ENCODE assay signal across 2 cellular contexts in the genomic region with DNA sequence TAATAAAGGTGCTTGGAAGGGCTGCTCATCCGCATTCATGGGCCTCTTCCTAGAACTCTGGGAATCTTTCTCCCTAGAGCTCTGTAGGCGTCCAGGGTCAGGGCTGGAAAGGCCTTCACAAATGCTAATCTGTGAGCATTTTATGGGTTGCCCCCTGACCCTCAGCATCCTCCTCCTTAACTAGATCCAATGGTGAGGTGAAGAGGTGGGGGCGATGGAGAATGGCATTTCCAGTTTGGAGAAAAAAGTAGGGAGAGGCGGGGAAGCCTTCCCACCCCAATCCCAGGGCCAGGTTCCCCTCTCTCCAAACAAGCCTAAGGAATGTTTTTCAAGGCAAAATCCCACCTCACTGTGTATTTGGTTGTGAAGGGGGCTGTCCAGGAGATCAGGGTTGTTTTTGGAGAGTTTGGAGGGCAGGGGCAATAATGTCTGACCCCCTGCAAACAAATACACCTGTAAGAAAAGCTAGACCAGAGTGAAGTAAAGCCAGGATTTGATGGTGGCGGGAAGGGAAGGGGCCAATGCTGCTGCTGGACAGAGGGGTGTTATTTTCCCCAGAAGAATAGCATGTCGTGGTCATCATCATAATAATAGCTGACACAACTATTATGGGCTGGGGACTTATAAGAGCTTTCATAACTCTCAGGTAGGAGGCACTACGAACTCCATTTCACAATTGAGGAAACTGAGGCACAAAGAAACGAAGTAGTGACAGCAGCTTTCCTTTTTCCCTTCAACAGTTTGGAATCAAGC.
TF ChIP-seq lines count a peak whose summit lies in the region.

No MANE protein-coding gene starts in this region.

TF ChIP-seq in A549, 52 proteins besides CTCF, POLR2A, EP300 and RAD21:
- TF ChIP-seq MAZ (IDR thresholded peaks at IDR 0.05; ENCODE audit: borderline replicate concordance, low read depth, low read length) (no peak), ZNF302 (CRISPR knock-in tag; IDR thresholded peaks at IDR 0.05) (no peak), HDAC2 (IDR thresholded peaks at IDR 0.05) (no peak), TFCP2L1 (CRISPR knock-in tag; IDR thresholded peaks at IDR 0.05) (no peak), E2F6 (IDR thresholded peaks at IDR 0.05; ENCODE audit: borderline replicate concordance, low read depth) (no peak), SREBF2 (IDR thresholded peaks at IDR 0.05) (no peak), MYC (IDR thresholded peaks at IDR 0.05; ENCODE audit: borderline replicate concordance, low read length) (no peak), EHF (CRISPR knock-in tag; IDR thresholded peaks at IDR 0.05) (no peak), RFX5 (IDR thresholded peaks at IDR 0.05) (no peak), RCOR1 (IDR thresholded peaks at IDR 0.05; ENCODE audit: low read depth, low read length) (no peak), FOSB (CRISPR knock-in tag; IDR thresholded peaks at IDR 0.05) (no peak), KDM5A (IDR thresholded peaks at IDR 0.05) (no peak), CHD4 (IDR thresholded peaks at IDR 0.05; ENCODE audit: borderline replicate concordance) (no peak), HOXA7 (CRISPR knock-in tag; IDR thresholded peaks at IDR 0.05) (no peak), CEBPB (IDR thresholded peaks at IDR 0.05) (no peak), NPAS2 (CRISPR knock-in tag; IDR thresholded peaks at IDR 0.05; ENCODE audit: borderline replicate concordance) (no peak), RNF2 (IDR thresholded peaks at IDR 0.05; ENCODE audit: borderline replicate concordance, low read depth) (no peak)
- TF ChIP-seq, protein P1, sequence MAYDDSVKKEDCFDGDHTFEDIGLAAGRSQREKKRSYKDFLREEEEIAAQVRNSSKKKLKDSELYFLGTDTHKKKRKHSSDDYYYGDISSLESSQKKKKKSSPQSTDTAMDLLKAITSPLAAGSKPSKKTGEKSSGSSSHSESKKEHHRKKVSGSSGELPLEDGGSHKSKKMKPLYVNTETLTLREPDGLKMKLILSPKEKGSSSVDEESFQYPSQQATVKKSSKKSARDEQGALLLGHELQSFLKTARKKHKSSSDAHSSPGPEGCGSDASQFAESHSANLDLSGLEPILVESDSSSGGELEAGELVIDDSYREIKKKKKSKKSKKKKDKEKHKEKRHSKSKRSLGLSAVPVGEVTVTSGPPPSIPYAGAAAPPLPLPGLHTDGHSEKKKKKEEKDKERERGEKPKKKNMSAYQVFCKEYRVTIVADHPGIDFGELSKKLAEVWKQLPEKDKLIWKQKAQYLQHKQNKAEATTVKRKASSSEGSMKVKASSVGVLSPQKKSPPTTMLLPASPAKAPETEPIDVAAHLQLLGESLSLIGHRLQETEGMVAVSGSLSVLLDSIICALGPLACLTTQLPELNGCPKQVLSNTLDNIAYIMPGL (CRISPR knock-in tag; IDR thresholded peaks at IDR 0.05; ENCODE audit: borderline replicate concordance): no peak
- TF ChIP-seq, protein P2, sequence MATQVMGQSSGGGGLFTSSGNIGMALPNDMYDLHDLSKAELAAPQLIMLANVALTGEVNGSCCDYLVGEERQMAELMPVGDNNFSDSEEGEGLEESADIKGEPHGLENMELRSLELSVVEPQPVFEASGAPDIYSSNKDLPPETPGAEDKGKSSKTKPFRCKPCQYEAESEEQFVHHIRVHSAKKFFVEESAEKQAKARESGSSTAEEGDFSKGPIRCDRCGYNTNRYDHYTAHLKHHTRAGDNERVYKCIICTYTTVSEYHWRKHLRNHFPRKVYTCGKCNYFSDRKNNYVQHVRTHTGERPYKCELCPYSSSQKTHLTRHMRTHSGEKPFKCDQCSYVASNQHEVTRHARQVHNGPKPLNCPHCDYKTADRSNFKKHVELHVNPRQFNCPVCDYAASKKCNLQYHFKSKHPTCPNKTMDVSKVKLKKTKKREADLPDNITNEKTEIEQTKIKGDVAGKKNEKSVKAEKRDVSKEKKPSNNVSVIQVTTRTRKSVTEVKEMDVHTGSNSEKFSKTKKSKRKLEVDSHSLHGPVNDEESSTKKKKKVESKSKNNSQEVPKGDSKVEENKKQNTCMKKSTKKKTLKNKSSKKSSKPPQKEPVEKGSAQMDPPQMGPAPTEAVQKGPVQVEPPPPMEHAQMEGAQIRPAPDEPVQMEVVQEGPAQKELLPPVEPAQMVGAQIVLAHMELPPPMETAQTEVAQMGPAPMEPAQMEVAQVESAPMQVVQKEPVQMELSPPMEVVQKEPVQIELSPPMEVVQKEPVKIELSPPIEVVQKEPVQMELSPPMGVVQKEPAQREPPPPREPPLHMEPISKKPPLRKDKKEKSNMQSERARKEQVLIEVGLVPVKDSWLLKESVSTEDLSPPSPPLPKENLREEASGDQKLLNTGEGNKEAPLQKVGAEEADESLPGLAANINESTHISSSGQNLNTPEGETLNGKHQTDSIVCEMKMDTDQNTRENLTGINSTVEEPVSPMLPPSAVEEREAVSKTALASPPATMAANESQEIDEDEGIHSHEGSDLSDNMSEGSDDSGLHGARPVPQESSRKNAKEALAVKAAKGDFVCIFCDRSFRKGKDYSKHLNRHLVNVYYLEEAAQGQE (IDR thresholded peaks at IDR 0.05): no peak
- TF ChIP-seq, protein P3, sequence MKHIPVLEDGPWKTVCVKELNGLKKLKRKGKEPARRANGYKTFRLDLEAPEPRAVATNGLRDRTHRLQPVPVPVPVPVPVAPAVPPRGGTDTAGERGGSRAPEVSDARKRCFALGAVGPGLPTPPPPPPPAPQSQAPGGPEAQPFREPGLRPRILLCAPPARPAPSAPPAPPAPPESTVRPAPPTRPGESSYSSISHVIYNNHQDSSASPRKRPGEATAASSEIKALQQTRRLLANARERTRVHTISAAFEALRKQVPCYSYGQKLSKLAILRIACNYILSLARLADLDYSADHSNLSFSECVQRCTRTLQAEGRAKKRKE (CRISPR knock-in tag; IDR thresholded peaks at IDR 0.05; ENCODE audit: low read depth): no peak

TF ChIP-seq in H1, 55 proteins besides CTCF, POLR2A, EP300 and RAD21:
- no peak for TF ChIP-seq SIX5 (IDR thresholded peaks at IDR 0.05; ENCODE audit: low read depth, low read length)
- no peak for TF ChIP-seq MAFK (IDR thresholded peaks at IDR 0.05; ENCODE audit: low read depth, low read length)
- TF ChIP-seq ASH2L (IDR thresholded peaks at IDR 0.05; ENCODE audit: low read length): no peak
- peak; percentile 4; the same call in 1 of the 2 replicates for TF ChIP-seq TEAD4 (IDR thresholded peaks at IDR 0.05; ENCODE audit: low read depth, low read length)
- no peak for TF ChIP-seq POLR2AphosphoS5 (IDR thresholded peaks at IDR 0.05; ENCODE audit: low read depth, low read length)
- TF ChIP-seq JUND (IDR thresholded peaks at IDR 0.05; ENCODE audit: low read length): no peak
- peak; percentile 1 for TF ChIP-seq NANOG (IDR thresholded peaks at IDR 0.05; ENCODE audit: insufficient read depth, low read depth, low read length, poor library complexity, severe bottlenecking)
- peak in 1 of 2 experiments; percentile 26; a peak in 1 of 4 replicates for TF ChIP-seq HDAC2 (IDR thresholded peaks at IDR 0.05; ENCODE audit: borderline replicate concordance in 1 of 2, low read depth in 2 of 2, low read length in 2 of 2)
- TF ChIP-seq TAF1 (IDR thresholded peaks at IDR 0.05; ENCODE audit: low read depth, low read length): no peak
- TF ChIP-seq, protein P4, sequence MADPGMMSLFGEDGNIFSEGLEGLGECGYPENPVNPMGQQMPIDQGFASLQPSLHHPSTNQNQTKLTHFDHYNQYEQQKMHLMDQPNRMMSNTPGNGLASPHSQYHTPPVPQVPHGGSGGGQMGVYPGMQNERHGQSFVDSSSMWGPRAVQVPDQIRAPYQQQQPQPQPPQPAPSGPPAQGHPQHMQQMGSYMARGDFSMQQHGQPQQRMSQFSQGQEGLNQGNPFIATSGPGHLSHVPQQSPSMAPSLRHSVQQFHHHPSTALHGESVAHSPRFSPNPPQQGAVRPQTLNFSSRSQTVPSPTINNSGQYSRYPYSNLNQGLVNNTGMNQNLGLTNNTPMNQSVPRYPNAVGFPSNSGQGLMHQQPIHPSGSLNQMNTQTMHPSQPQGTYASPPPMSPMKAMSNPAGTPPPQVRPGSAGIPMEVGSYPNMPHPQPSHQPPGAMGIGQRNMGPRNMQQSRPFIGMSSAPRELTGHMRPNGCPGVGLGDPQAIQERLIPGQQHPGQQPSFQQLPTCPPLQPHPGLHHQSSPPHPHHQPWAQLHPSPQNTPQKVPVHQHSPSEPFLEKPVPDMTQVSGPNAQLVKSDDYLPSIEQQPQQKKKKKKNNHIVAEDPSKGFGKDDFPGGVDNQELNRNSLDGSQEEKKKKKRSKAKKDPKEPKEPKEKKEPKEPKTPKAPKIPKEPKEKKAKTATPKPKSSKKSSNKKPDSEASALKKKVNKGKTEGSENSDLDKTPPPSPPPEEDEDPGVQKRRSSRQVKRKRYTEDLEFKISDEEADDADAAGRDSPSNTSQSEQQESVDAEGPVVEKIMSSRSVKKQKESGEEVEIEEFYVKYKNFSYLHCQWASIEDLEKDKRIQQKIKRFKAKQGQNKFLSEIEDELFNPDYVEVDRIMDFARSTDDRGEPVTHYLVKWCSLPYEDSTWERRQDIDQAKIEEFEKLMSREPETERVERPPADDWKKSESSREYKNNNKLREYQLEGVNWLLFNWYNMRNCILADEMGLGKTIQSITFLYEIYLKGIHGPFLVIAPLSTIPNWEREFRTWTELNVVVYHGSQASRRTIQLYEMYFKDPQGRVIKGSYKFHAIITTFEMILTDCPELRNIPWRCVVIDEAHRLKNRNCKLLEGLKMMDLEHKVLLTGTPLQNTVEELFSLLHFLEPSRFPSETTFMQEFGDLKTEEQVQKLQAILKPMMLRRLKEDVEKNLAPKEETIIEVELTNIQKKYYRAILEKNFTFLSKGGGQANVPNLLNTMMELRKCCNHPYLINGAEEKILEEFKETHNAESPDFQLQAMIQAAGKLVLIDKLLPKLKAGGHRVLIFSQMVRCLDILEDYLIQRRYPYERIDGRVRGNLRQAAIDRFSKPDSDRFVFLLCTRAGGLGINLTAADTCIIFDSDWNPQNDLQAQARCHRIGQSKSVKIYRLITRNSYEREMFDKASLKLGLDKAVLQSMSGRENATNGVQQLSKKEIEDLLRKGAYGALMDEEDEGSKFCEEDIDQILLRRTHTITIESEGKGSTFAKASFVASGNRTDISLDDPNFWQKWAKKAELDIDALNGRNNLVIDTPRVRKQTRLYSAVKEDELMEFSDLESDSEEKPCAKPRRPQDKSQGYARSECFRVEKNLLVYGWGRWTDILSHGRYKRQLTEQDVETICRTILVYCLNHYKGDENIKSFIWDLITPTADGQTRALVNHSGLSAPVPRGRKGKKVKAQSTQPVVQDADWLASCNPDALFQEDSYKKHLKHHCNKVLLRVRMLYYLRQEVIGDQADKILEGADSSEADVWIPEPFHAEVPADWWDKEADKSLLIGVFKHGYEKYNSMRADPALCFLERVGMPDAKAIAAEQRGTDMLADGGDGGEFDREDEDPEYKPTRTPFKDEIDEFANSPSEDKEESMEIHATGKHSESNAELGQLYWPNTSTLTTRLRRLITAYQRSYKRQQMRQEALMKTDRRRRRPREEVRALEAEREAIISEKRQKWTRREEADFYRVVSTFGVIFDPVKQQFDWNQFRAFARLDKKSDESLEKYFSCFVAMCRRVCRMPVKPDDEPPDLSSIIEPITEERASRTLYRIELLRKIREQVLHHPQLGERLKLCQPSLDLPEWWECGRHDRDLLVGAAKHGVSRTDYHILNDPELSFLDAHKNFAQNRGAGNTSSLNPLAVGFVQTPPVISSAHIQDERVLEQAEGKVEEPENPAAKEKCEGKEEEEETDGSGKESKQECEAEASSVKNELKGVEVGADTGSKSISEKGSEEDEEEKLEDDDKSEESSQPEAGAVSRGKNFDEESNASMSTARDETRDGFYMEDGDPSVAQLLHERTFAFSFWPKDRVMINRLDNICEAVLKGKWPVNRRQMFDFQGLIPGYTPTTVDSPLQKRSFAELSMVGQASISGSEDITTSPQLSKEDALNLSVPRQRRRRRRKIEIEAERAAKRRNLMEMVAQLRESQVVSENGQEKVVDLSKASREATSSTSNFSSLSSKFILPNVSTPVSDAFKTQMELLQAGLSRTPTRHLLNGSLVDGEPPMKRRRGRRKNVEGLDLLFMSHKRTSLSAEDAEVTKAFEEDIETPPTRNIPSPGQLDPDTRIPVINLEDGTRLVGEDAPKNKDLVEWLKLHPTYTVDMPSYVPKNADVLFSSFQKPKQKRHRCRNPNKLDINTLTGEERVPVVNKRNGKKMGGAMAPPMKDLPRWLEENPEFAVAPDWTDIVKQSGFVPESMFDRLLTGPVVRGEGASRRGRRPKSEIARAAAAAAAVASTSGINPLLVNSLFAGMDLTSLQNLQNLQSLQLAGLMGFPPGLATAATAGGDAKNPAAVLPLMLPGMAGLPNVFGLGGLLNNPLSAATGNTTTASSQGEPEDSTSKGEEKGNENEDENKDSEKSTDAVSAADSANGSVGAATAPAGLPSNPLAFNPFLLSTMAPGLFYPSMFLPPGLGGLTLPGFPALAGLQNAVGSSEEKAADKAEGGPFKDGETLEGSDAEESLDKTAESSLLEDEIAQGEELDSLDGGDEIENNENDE (IDR thresholded peaks at IDR 0.05; ENCODE audit: insufficient replicate concordance, low read length): peak; percentile 38
- TF ChIP-seq CTBP2 (IDR thresholded peaks at IDR 0.05; ENCODE audit: borderline replicate concordance, insufficient read depth, insufficient read length, low read length): no peak
- TF ChIP-seq TCF12 (IDR thresholded peaks at IDR 0.05; ENCODE audit: low read depth, low read length): 0 out of 2 replicates have a peak, but pooled peaks have one; percentile 39
- TF ChIP-seq USF2 (IDR thresholded peaks at IDR 0.05; ENCODE audit: low read length): no peak
- TF ChIP-seq CHD1 (IDR thresholded peaks at IDR 0.05; ENCODE audit: low read depth, low read length): no peak
- peak; percentile 51; the same call in 1 of the 2 replicates for TF ChIP-seq SP1 (IDR thresholded peaks at IDR 0.05; ENCODE audit: low read depth, low read length)
- TF ChIP-seq POU5F1 (IDR thresholded peaks at IDR 0.05; ENCODE audit: low read depth, low read length): no peak
